In genomic region chr16:29857133-29857760, GRCh38 we compare ENCODE assay signal across 15 cellular contexts. TPM values are rescaled to one million over a fixed set of nuclear protein-coding genes. Genes with fewer than 3 reads are reported as not detected.
DNase-seq lines count a peak whose midpoint lies in the region; ATAC-seq, FAIRE-seq and TF ChIP-seq lines count a peak whose summit lies in the region.
"Had no signal": no experiment of that assay in that cellular context is flagged by ENCODE, and none has a peak within 500 bp of the region (broad histone marks: within the 10 kb centered on the region; RNA-seq: fewer than 3 reads in every experiment).

No MANE protein-coding gene starts in this region.

- WGBS in trophoblast cell (ENCODE audit: extremely low coverage, insufficient coverage, insufficient read length): no CpG with 5 or more reads among the region's 7 CpGs

- H3K36me3 ChIP-seq in osteoblast (ENCODE audit: insufficient read depth, low read length): peaks cover 18% of the 10 kb centered on the region
- H3K36me3 ChIP-seq in trophoblast cell (ENCODE audit: control insufficient read depth in 1 of 2, insufficient read depth in 2 of 2, low read length in 2 of 2): peaks cover 21 to 25% of the 10 kb centered on the region in 2 experiments

- no peaks in the 10 kb centered on the region for H3K27me3 ChIP-seq in CD4-positive, alpha-beta T cell (ENCODE audit: control insufficient read depth, insufficient read depth, low read length)
- H3K27me3 ChIP-seq in osteoblast (ENCODE audit: insufficient read depth, low read length) (no peaks in the 10 kb centered on the region), trophoblast cell (ENCODE audit: insufficient read depth, low read length) (no peaks in the 10 kb centered on the region)

- H2BK120ac ChIP-seq in trophoblast cell (ENCODE audit: insufficient read depth, low read length, poor library complexity): no peak overlapping the region

- H3K4me2 ChIP-seq in osteoblast (ENCODE audit: insufficient read depth, low read length) (peak overlapping the region; percentile 53), trophoblast cell (ENCODE audit: low read length) (no peak overlapping the region)

- no peak overlapping the region for H3K18ac ChIP-seq in trophoblast cell (ENCODE audit: low read length)

- no peak overlapping the region for H3K27ac ChIP-seq in CD4-positive, alpha-beta T cell (ENCODE audit: low read depth, low read length)
- H3K27ac ChIP-seq in osteoblast (ENCODE audit: low read depth, low read length) (peak overlapping the region; percentile 66), trophoblast cell (ENCODE audit: low read depth, low read length) (no peak overlapping the region)
- H3K27ac ChIP-seq: psoas muscle had no signal

- H3K4me1 Mint-ChIP-seq in CD4-positive, alpha-beta T cell (ENCODE audit: low read depth): peaks cover 14% of the 10 kb centered on the region
- peaks cover 12 to 16% of the 10 kb centered on the region in 2 donors for H3K4me1 Mint-ChIP-seq in effector memory CD8-positive, alpha-beta T cell (ENCODE audit: low read depth in 2 of 2)

- no peaks in the 10 kb centered on the region for H3K9me3 Mint-ChIP-seq in CD4-positive, alpha-beta T cell
- H3K9me3 Mint-ChIP-seq in effector memory CD8-positive, alpha-beta T cell: no peaks in the 10 kb centered on the region
- H3K9me3 Mint-ChIP-seq: stimulated activated memory B cell treated with anti-CD40 and anti-IgM and Interleukin-4, amounts not matched to agents 10 μg/mL and 1 μg/mL and 100 μg/mL, for 72 hours had no signal

- peak overlapping the region; percentile 9 for H3K4me3 ChIP-seq in osteoblast (ENCODE audit: insufficient read depth, low read length)
- H3K4me3 ChIP-seq in trophoblast cell (ENCODE audit: low read depth, low read length): no peak overlapping the region
- H3K4me3 ChIP-seq: psoas muscle had no signal

- no peak overlapping the region for H3K14ac ChIP-seq in trophoblast cell (ENCODE audit: low read length)

- H3K79me1 ChIP-seq in trophoblast cell (ENCODE audit: low read length): no peaks in the 10 kb centered on the region

- H4K8ac ChIP-seq in trophoblast cell (ENCODE audit: low read depth, low read length): no peak overlapping the region

- no peak overlapping the region for H2AK5ac ChIP-seq in trophoblast cell (ENCODE audit: low read length)

- no peak overlapping the region for H2BK12ac ChIP-seq in trophoblast cell (ENCODE audit: low read length)

- no peaks in the 10 kb centered on the region for H3K27me3 Mint-ChIP-seq in CD4-positive, alpha-beta T cell
- H3K27me3 Mint-ChIP-seq in effector memory CD8-positive, alpha-beta T cell: no peaks in the 10 kb centered on the region
- H3K27me3 Mint-ChIP-seq: stimulated activated memory B cell treated with anti-CD40 and anti-IgM and Interleukin-4, amounts not matched to agents 10 μg/mL and 1 μg/mL and 100 μg/mL, for 72 hours had no signal

- intact Hi-C loops in CD4-positive, alpha-beta T cell (cut with DNase I, micrococcal nuclease): no loop called here

- H3K4me1 ChIP-seq in osteoblast (ENCODE audit: insufficient read depth, low read length) (peaks cover 25% of the 10 kb centered on the region), trophoblast cell (ENCODE audit: control insufficient read depth in 1 of 2, insufficient read depth in 2 of 2, low read length in 2 of 2) (peaks cover 0 to 7% of the 10 kb centered on the region in 2 experiments)

- no peak for DNase-seq in CD4-positive, alpha-beta T cell
- DNase-seq in M059J (ENCODE audit: low read depth): peak; percentile 84
- no peak for DNase-seq in effector memory CD8-positive, alpha-beta T cell
- DNase-seq in osteoblast (ENCODE audit: insufficient read length, low spot score, missing footprints): peak; percentile 89
- DNase-seq in LoVo (ENCODE audit: low spot score): no peak
- DNase-seq in trophoblast cell: no peak
- no peak for DNase-seq in D721Med (ENCODE audit: insufficient read length, low spot score)
- DNase-seq in NCI-H1092 (lab: John Stamatoyannopoulos, UW): no peak
- DNase-seq: activated naive CD4-positive, alpha-beta T cell treated with Interleukin-2 at 50 U/mL for 16 hours; NCI-H1436 treated with DMSO at 0.1 percent for 48 hours; NCI-H526; psoas muscle; stimulated activated CD4-positive, alpha-beta T cell treated with anti-CD3 and anti-CD28 coated beads, Interleukin-4, amount 100 ng/mL, for 1 hour had no signal

- H2BK5ac ChIP-seq in trophoblast cell (ENCODE audit: low read depth, low read length, poor library complexity): no peak overlapping the region

- no peak overlapping the region for H3K27ac Mint-ChIP-seq in CD4-positive, alpha-beta T cell
- H3K27ac Mint-ChIP-seq in effector memory CD8-positive, alpha-beta T cell: peak overlapping the region; percentile 44 to 49
- H3K27ac Mint-ChIP-seq: stimulated activated memory B cell treated with anti-CD40 and anti-IgM and Interleukin-4, amounts not matched to agents 10 μg/mL and 1 μg/mL and 100 μg/mL, for 72 hours had no signal

- no peak overlapping the region for H3K9ac ChIP-seq in trophoblast cell (ENCODE audit: low read length)

- H4K91ac ChIP-seq in trophoblast cell (ENCODE audit: low read depth, low read length): no peak overlapping the region

- no peak overlapping the region for H4K12ac ChIP-seq in trophoblast cell (ENCODE audit: low read depth, low read length)

- no peaks in the 10 kb centered on the region for H3K9me3 ChIP-seq in CD4-positive, alpha-beta T cell (ENCODE audit: control insufficient read depth, low read length)
- H3K9me3 ChIP-seq in osteoblast (ENCODE audit: low read depth, low read length) (no peaks in the 10 kb centered on the region), trophoblast cell (ENCODE audit: insufficient read depth, low read depth, low read length) (no peaks in the 10 kb centered on the region)
- H3K9me3 ChIP-seq: psoas muscle had no signal

- no peak overlapping the region for H3K23ac ChIP-seq in trophoblast cell (ENCODE audit: low read length)

- H3K36me3 Mint-ChIP-seq in CD4-positive, alpha-beta T cell (ENCODE audit: low read depth): peaks cover 40% of the 10 kb centered on the region
- H3K36me3 Mint-ChIP-seq in effector memory CD8-positive, alpha-beta T cell (ENCODE audit: insufficient read depth): peaks cover 18% of the 10 kb centered on the region

- H3K4me3 Mint-ChIP-seq in CD4-positive, alpha-beta T cell: peak overlapping the region; percentile 38
- no peak overlapping the region for H3K4me3 Mint-ChIP-seq in effector memory CD8-positive, alpha-beta T cell
- H3K4me3 Mint-ChIP-seq: stimulated activated memory B cell treated with anti-CD40 and anti-IgM and Interleukin-4, amounts not matched to agents 10 μg/mL and 1 μg/mL and 100 μg/mL, for 72 hours had no signal

- POLR2A ChIA-PET in CD4-positive, alpha-beta T cell (lab: Charles Lee): interaction anchor here (0.7 kb wide), 1 partner anchor 15 kb away, joined by 3 read pairs; no protein-coding TSS in a partner anchor

- TF ChIP-seq CTCF in CD4-positive, alpha-beta T cell (IDR thresholded peaks at IDR 0.05): no peak
- TF ChIP-seq CTCF in osteoblast (IDR thresholded peaks at IDR 0.05; ENCODE audit: extremely low read depth, low read depth, low read length) (no peak), D721Med (IDR thresholded peaks at IDR 0.05; ENCODE audit: insufficient read depth, missing control alignments) (no peak)

- H4K20me1 ChIP-seq in osteoblast (ENCODE audit: insufficient read depth, low read length): peaks cover 6% of the 10 kb centered on the region

- CTCF ChIA-PET in CD4-positive, alpha-beta T cell (lab: Charles Lee): interaction anchor here (0.7 to 2.1 kb wide), 2 partner anchors 9 to 30 kb away, joined by 3 to 5 read pairs; no protein-coding TSS in a partner anchor

- H2AFZ ChIP-seq in osteoblast (ENCODE audit: low read length) (no peak overlapping the region), trophoblast cell (ENCODE audit: insufficient read depth, low read length, poor library complexity) (no peak overlapping the region)

- H3K79me2 ChIP-seq in osteoblast (ENCODE audit: insufficient read depth, low read length): peaks cover 13% of the 10 kb centered on the region
- no peaks in the 10 kb centered on the region for H3K79me2 ChIP-seq in trophoblast cell (ENCODE audit: control insufficient read depth, insufficient read depth, low read length, poor library complexity)

- no peak for FAIRE-seq in D721Med (lab: Jason Lieb, UNC)

- no peak overlapping the region for H3K4ac ChIP-seq in trophoblast cell (ENCODE audit: low read depth, low read length)

- ATAC-seq in CD4-positive, alpha-beta T cell (ENCODE audit: poor library complexity): no peak
- no peak for ATAC-seq in effector memory CD8-positive, alpha-beta T cell (replicated peaks)
- ATAC-seq: stimulated activated memory B cell treated with anti-CD40 and anti-IgM and Interleukin-4, amounts not matched to agents 10 μg/mL and 1 μg/mL and 100 μg/mL, for 72 hours had no signal

RNA-seq across cellular contexts. Expression of gene CDIPT, which starts 5.8 kb away (rescaled TPM):
- total RNA-seq in CD4-positive, alpha-beta T cell: 10 to 100 TPM; 25.7 to 27.0 TPM
- 90.7 and 103 TPM in 2 replicates for total RNA-seq in M059J (2014; rRNA removed; shearing (Covaris generic))
- 105 and 107 TPM in 2 replicates for total RNA-seq in osteoblast
- polyA plus RNA-seq in trophoblast cell (2013): 51.3 and 53.4 TPM in 2 replicates

RNA-seq across cellular contexts. Expression of gene MVP, which starts 37.0 kb away (rescaled TPM):
- total RNA-seq in CD4-positive, alpha-beta T cell: 100 to 1,000 TPM; 115 to 118 TPM
- 112 and 186 TPM in 2 replicates for total RNA-seq in M059J (2014; rRNA removed; shearing (Covaris generic))
- total RNA-seq in osteoblast: 273 and 274 TPM in 2 replicates
- polyA plus RNA-seq in trophoblast cell (2013): 24.4 and 24.5 TPM in 2 replicates

RNA-seq across cellular contexts. Expression of gene PAGR1, which starts 41.3 kb away (rescaled TPM):
- total RNA-seq in CD4-positive, alpha-beta T cell: 10 to 100 TPM; 20.3 TPM
- total RNA-seq in M059J (2014; rRNA removed; shearing (Covaris generic)): 45.4 and 58.2 TPM in 2 replicates
- total RNA-seq in osteoblast: 16.8 and 19.9 TPM in 2 replicates
- 33.5 and 34.4 TPM in 2 replicates for polyA plus RNA-seq in trophoblast cell (2013)

RNA-seq across cellular contexts. Expression of gene SEZ6L2, which starts 42.1 kb away (rescaled TPM):
- total RNA-seq in CD4-positive, alpha-beta T cell: not detected
- total RNA-seq in M059J (2014; rRNA removed; shearing (Covaris generic)): 16.7 and 38.3 TPM in 2 replicates
- total RNA-seq in osteoblast: 1.5 and 2.9 TPM in 2 replicates
- 21.3 and 21.4 TPM in 2 replicates for polyA plus RNA-seq in trophoblast cell (2013)

RNA-seq across cellular contexts. Expression of gene ASPHD1, which starts 43.0 kb away (rescaled TPM):
- not detected for total RNA-seq in CD4-positive, alpha-beta T cell
- total RNA-seq in M059J (2014; rRNA removed; shearing (Covaris generic)): 12.1 and 16.1 TPM in 2 replicates
- 0.88 and 1.8 TPM in 2 replicates for total RNA-seq in osteoblast
- polyA plus RNA-seq in trophoblast cell (2013): 0.85 and 0.86 TPM in 2 replicates
- total RNA-seq: mononuclear cell had no signal

Comparison
In these comparisons a context has a peak if more than half of its experiments do, and no peak if none do; other contexts are left out.
1. DNase-seq: peak in M059J (single experiment) and osteoblast (single experiment); none in CD4-positive, alpha-beta T cell (0 of 10), effector memory CD8-positive, alpha-beta T cell (0 of 3), LoVo (single experiment), trophoblast cell (0 of 2), D721Med (single experiment) and NCI-H1092 (single experiment).